In the genomic region with DNA sequence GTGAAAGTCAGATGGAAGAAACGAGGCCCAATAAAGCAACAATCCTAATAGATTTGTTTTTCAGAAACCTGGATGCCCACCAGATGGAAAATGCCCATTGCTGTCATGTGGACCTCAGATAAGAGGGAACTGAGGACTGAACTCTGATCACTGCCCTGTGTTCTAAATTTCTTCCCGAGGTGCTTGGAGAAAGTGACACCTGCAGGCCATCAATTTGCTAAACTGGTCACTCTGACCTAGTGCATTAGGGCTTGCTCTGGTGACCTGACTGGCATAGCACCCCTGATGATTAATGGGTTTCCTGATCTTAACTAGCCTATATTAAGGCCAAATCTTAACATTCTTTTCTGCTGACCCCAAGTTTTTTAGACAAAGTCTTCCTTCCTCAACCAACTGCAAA, we compare ENCODE assay signal across 1 cellular context.
TF ChIP-seq lines count a peak whose summit lies in the region.

No MANE protein-coding gene starts in this region.

TF ChIP-seq in liver, 16 proteins besides CTCF, POLR2A, EP300 and RAD21 (continued from another document):
- TF ChIP-seq REST (IDR thresholded peaks at IDR 0.05): no peak
- TF ChIP-seq HNF4A (conservative IDR thresholded peaks at IDR 0.05): peak; percentile 69 to 86
